Comparison of ENCODE assay signal across 14 cellular contexts in the genomic region with DNA sequence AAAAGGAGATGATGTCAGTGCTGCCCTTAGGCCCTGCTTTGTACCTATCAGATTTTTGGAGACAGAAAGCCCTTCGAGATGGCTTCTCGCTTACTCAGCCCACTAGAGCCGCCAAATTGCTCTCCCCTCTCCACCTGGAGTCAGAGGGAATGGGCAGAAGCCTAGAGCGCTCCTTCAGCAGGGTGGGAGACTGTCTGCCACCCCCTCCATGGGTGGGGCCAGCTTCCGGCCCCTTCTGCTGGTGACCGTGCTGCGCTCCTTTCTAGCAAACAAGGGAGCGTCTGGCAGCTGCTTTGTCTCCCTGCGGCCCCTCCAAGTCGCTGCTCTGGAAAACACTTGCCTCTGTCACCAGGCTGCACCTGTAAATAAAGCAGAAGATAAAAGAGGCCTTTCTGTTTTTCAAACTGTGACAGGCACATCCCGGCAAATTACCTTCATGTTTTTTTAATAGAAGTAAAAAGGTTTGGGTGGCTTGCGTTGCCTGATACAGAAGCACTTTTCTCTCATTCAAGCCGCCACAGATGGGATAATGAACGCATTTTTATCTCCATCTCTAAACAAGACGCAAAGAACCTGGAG.
"Had no signal": no experiment of that assay in that cellular context is flagged by ENCODE, and none has a peak within 500 bp of the region (broad histone marks: within the 10 kb centered on the region; RNA-seq: fewer than 3 reads in every experiment).

No MANE protein-coding gene starts in this region.

- H3K27ac Mint-ChIP-seq: activated CD8-positive, alpha-beta T cell treated with anti-CD3 and anti-CD28 coated beads, Interleukin-2, amount 10 ng/mL, durations not matched to agents 7 days and 5 days; stimulated activated memory B cell treated with anti-CD40 and anti-IgM and Interleukin-4, amounts not matched to agents 10 μg/mL and 1 μg/mL and 100 μg/mL, for 72 hours had no signal

- H3K4me1 ChIP-seq: breast epithelium, heart right ventricle, right atrium auricular region had no signal

- ATAC-seq: activated CD8-positive, alpha-beta T cell treated with anti-CD3 and anti-CD28 coated beads, Interleukin-2, amount 10 ng/mL, durations not matched to agents 7 days and 5 days; heart right ventricle; stimulated activated memory B cell treated with anti-CD40 and anti-IgM and Interleukin-4, amounts not matched to agents 10 μg/mL and 1 μg/mL and 100 μg/mL, for 72 hours had no signal

- H3K4me3 ChIP-seq: breast epithelium, heart right ventricle, left ventricle myocardium inferior, right atrium auricular region had no signal

- H3K27ac ChIP-seq: breast epithelium, heart right ventricle, left ventricle myocardium inferior, right atrium auricular region, VCaP had no signal

- H3K36me3 ChIP-seq: breast epithelium, heart right ventricle, left ventricle myocardium inferior, right atrium auricular region had no signal

- H3K9me3 Mint-ChIP-seq: stimulated activated memory B cell treated with anti-CD40 and anti-IgM and Interleukin-4, amounts not matched to agents 10 μg/mL and 1 μg/mL and 100 μg/mL, for 72 hours had no signal

- H3K27me3 Mint-ChIP-seq: stimulated activated memory B cell treated with anti-CD40 and anti-IgM and Interleukin-4, amounts not matched to agents 10 μg/mL and 1 μg/mL and 100 μg/mL, for 72 hours had no signal

- H3K36me3 Mint-ChIP-seq: stimulated activated memory B cell treated with anti-CD40 and anti-IgM and Interleukin-4, amounts not matched to agents 10 μg/mL and 1 μg/mL and 100 μg/mL, for 72 hours had no signal

- H3K4me3 Mint-ChIP-seq: activated CD8-positive, alpha-beta T cell treated with anti-CD3 and anti-CD28 coated beads, Interleukin-2, amount 10 ng/mL, durations not matched to agents 7 days and 5 days; stimulated activated memory B cell treated with anti-CD40 and anti-IgM and Interleukin-4, amounts not matched to agents 10 μg/mL and 1 μg/mL and 100 μg/mL, for 72 hours had no signal

- H3K4me1 Mint-ChIP-seq: stimulated activated memory B cell treated with anti-CD40 and anti-IgM and Interleukin-4, amounts not matched to agents 10 μg/mL and 1 μg/mL and 100 μg/mL, for 72 hours had no signal

- DNase-seq: activated CD4-positive, alpha-beta T cell treated with anti-CD3 and anti-CD28 coated beads for 4 hours; activated CD8-positive, alpha-beta memory T cell treated with anti-CD3 and anti-CD28 coated beads, Interleukin-2, amount 50 U/mL, for 48 hours; activated CD8-positive, alpha-beta T cell treated with anti-CD3 and anti-CD28 coated beads, Interleukin-2, amount 10 ng/mL, durations not matched to agents 7 days and 5 days; activated naive CD4-positive, alpha-beta T cell; aorta; foreskin melanocyte; heart right ventricle; left ventricle myocardium inferior; mesenchymal stem cell; small intestine had no signal

- H3K27me3 ChIP-seq: breast epithelium, right atrium auricular region had no signal
